16 cellular contexts compared by ENCODE assay signal in the genomic region with DNA sequence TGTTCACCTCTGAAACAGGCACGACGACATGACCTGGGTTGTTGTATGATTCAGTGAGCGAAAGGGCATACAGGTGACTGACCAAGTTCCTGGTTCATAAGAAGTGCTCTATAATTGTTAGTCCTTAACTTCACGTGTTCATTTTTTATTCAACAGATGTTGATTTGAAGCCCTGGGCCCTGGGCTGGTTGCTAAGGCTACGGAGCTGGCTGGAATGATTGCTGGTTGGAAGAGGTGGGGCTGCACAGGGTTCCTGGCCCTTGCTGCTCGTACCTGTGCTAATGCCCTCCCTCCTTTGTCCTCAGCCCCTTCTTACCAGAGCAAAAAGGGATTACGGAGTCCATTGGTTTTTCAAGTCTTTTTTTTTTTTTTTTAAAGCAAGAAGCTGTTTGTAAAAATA.
DNase-seq lines count a peak whose midpoint lies in the region; ATAC-seq lines count a peak whose summit lies in the region.
"Had no signal": no experiment of that assay in that cellular context is flagged by ENCODE, and none has a peak within 500 bp of the region (broad histone marks: within the 10 kb centered on the region; RNA-seq: fewer than 3 reads in every experiment).

No MANE protein-coding gene starts in this region.

- peaks cover 22% of the 10 kb centered on the region for H3K27me3 Mint-ChIP-seq in T-helper 2 cell treated with Interferon-gamma antibody and Interleukin-4, amounts not matched to agents 5 μg/mL and 100 μg/mL, for 36 hours (ENCODE audit: low read depth)

- DNase-seq in DMS 273 (lab: John Stamatoyannopoulos, UW; ENCODE audit: unreplicated experiment), result peak; percentile 69
- DNase-seq in DMS 273 treated with DMSO at 0.1 percent for 48 hours (lab: John Stamatoyannopoulos, UW), result no peak
- DNase-seq in NCI-H1105 (lab: John Stamatoyannopoulos, UW), result peak; percentile 49
- DNase-seq in NCI-H748 (lab: John Stamatoyannopoulos, UW; ENCODE audit: unreplicated experiment), result peak; percentile 31
- DNase-seq in left kidney (ENCODE audit: low read depth, low spot score), result peak; percentile 62
- DNase-seq in activated CD8-positive, alpha-beta memory T cell treated with anti-CD3 and anti-CD28 coated beads for 24 hours, result no peak
- no peak for DNase-seq in T-helper 2 cell treated with Interferon-gamma antibody and Interleukin-4, amounts not matched to agents 5 μg/mL and 100 μg/mL, for 36 hours (ENCODE audit: low spot score)
- DNase-seq: AML-193; DMS53; NCI-H1694 treated with DMSO at 0.1 percent for 48 hours; NCI-H2107; NK-92 treated with Interleukin-12 subunit alpha and Interleukin-12 subunit beta, amount 100 ng/mL, for 24 hours; Peyer's patch; T-helper 17 cell had no signal

- no peak for ATAC-seq in HG03175 (IDR thresholded peaks at IDR 0.05; ENCODE audit: unreplicated experiment)
- ATAC-seq: T-helper 17 cell had no signal

- no peak overlapping the region for H3K27ac Mint-ChIP-seq in T-helper 2 cell treated with Interferon-gamma antibody and Interleukin-4, amounts not matched to agents 5 μg/mL and 100 μg/mL, for 36 hours
- H3K27ac Mint-ChIP-seq: T-helper 17 cell had no signal

- peaks cover 2% of the 10 kb centered on the region for H3K4me1 Mint-ChIP-seq in T-helper 2 cell treated with Interferon-gamma antibody and Interleukin-4, amounts not matched to agents 5 μg/mL and 100 μg/mL, for 36 hours (ENCODE audit: low read depth)

- no peak overlapping the region for H3K4me3 Mint-ChIP-seq in T-helper 2 cell treated with Interferon-gamma antibody and Interleukin-4, amounts not matched to agents 5 μg/mL and 100 μg/mL, for 36 hours
- H3K4me3 Mint-ChIP-seq: CD14-positive monocyte, T-helper 17 cell had no signal

- no peaks in the 10 kb centered on the region for H3K36me3 Mint-ChIP-seq in T-helper 2 cell treated with Interferon-gamma antibody and Interleukin-4, amounts not matched to agents 5 μg/mL and 100 μg/mL, for 36 hours (ENCODE audit: low read depth)
- H3K36me3 Mint-ChIP-seq: CD14-positive monocyte had no signal

- no peaks in the 10 kb centered on the region for H3K9me3 Mint-ChIP-seq in T-helper 2 cell treated with Interferon-gamma antibody and Interleukin-4, amounts not matched to agents 5 μg/mL and 100 μg/mL, for 36 hours

Comparison
In these comparisons a context has a peak if more than half of its experiments do, and no peak if none do; other contexts are left out.
1. DNase-seq: peak in DMS 273 (single experiment), NCI-H1105 (single experiment), NCI-H748 (single experiment) and left kidney (single experiment); none in DMS 273 treated with DMSO at 0.1 percent for 48 hours (single experiment), activated CD8-positive, alpha-beta memory T cell treated with anti-CD3 and anti-CD28 coated beads for 24 hours (single experiment) and T-helper 2 cell treated with Interferon-gamma antibody and Interleukin-4, amounts not matched to agents 5 μg/mL and 100 μg/mL, for 36 hours (single experiment).